ENCODE assay signal across 20 cellular contexts in genomic region chr3:39075910-39076309, GRCh38. TPM values are rescaled to one million over a fixed set of nuclear protein-coding genes. Genes with fewer than 3 reads are reported as not detected.
DNase-seq lines count a peak whose midpoint lies in the region; ATAC-seq and TF ChIP-seq lines count a peak whose summit lies in the region.
"Had no signal": no experiment of that assay in that cellular context is flagged by ENCODE, and none has a peak within 500 bp of the region (broad histone marks: within the 10 kb centered on the region; RNA-seq: fewer than 3 reads in every experiment).

No MANE protein-coding gene starts in this region.

- H3K4me1 ChIP-seq in OCI-LY3 (ENCODE audit: low read length) (peaks cover 15% of the 10 kb centered on the region), HAP-1 (no peaks in the 10 kb centered on the region; the same call in 1 of the 2 replicates)
- H3K4me1 ChIP-seq in effector memory CD4-positive, alpha-beta T cell (ENCODE audit: control insufficient read depth, insufficient read depth, low read length, poor library complexity, severe bottlenecking): no peaks in the 10 kb centered on the region

- peak overlapping the region; percentile 4; the same call in 1 of the 2 replicates for H3K4me3 ChIP-seq in OCI-LY3 (ENCODE audit: low read length)
- no peak overlapping the region for H3K4me3 ChIP-seq in effector memory CD4-positive, alpha-beta T cell (ENCODE audit: insufficient read depth, low read depth, low read length, poor library complexity, severe bottlenecking)
- no peak overlapping the region for H3K4me3 ChIP-seq in HAP-1
- H3K4me3 ChIP-seq: K562 had no signal

- no peaks in the 10 kb centered on the region for H3K27me3 Mint-ChIP-seq in activated naive CD4-positive, alpha-beta T cell treated with anti-CD3 and anti-CD28 coated beads for 36 hours (ENCODE audit: low read depth)

- no peaks in the 10 kb centered on the region for H3K79me2 ChIP-seq in OCI-LY3 (ENCODE audit: low read length)

- no peaks in the 10 kb centered on the region for H4K20me1 ChIP-seq in OCI-LY3 (ENCODE audit: insufficient read depth, low read length)

- DNase-seq in activated naive CD4-positive, alpha-beta T cell treated with anti-CD3 and anti-CD28 coated beads for 36 hours: no peak
- no peak for DNase-seq in activated naive CD4-positive, alpha-beta T cell treated with anti-CD3 and anti-CD28 coated beads, Interleukin-2, amount 50 U/mL, for 16 hours
- DNase-seq in effector memory CD4-positive, alpha-beta T cell: no peak
- no peak for DNase-seq in HAP-1 (ENCODE audit: low spot score in 2 of 2)
- DNase-seq in effector CD4-positive, alpha-beta T cell: no peak
- DNase-seq: C1 segment of cervical spinal cord, DMS 273 treated with DMSO at 0.1 percent for 48 hours, H7, NCI-H1092 treated with DMSO at 0.1 percent for 48 hours, NCI-H1694 treated with DMSO at 0.1 percent for 48 hours, NCI-H345, NCI-H69, PC-3 had no signal

- no peak overlapping the region for H3K9ac ChIP-seq in OCI-LY3 (ENCODE audit: low read length)

- H3K9me3 ChIP-seq in OCI-LY3 (ENCODE audit: insufficient read depth, low read length): no peaks in the 10 kb centered on the region
- no peaks in the 10 kb centered on the region for H3K9me3 ChIP-seq in effector memory CD4-positive, alpha-beta T cell (ENCODE audit: control insufficient read depth, low read length)
- H3K9me3 ChIP-seq in HAP-1: no peaks in the 10 kb centered on the region

- no peak for TF ChIP-seq CTCF in OCI-LY3 (IDR thresholded peaks at IDR 0.05; ENCODE audit: low read depth, low read length)

- peaks cover 48% of the 10 kb centered on the region for H3K36me3 ChIP-seq in OCI-LY3 (replicated peaks; ENCODE audit: low read depth, low read length)
- H3K36me3 ChIP-seq in effector memory CD4-positive, alpha-beta T cell (ENCODE audit: control insufficient read depth, insufficient read depth, low read length): peaks cover 79% of the 10 kb centered on the region
- H3K36me3 ChIP-seq in HAP-1 (replicated peaks): peaks cover 13% of the 10 kb centered on the region

- H3K36me3 Mint-ChIP-seq in activated naive CD4-positive, alpha-beta T cell treated with anti-CD3 and anti-CD28 coated beads for 36 hours (ENCODE audit: low read depth): peaks cover 14% of the 10 kb centered on the region

- H3K27ac Mint-ChIP-seq in activated naive CD4-positive, alpha-beta T cell treated with anti-CD3 and anti-CD28 coated beads for 36 hours: peak overlapping the region; percentile 13

- H3K27ac ChIP-seq in OCI-LY3 (ENCODE audit: low read length): peak overlapping the region; percentile 31; the same call in 1 of the 2 replicates
- H3K27ac ChIP-seq in effector memory CD4-positive, alpha-beta T cell (ENCODE audit: insufficient read depth, low read length, poor library complexity, severe bottlenecking): no peak overlapping the region
- H3K27ac ChIP-seq: HL-60 had no signal

- CTCF ChIA-PET in activated naive CD4-positive, alpha-beta T cell treated with anti-CD3 and anti-CD28 coated beads for 36 hours (lab: Charles Lee): no interaction called here

- intact Hi-C loops in activated naive CD4-positive, alpha-beta T cell treated with anti-CD3 and anti-CD28 coated beads for 36 hours (cut with micrococcal nuclease): no loop called here

- in situ Hi-C loops in HAP-1 (cut with MboI; ENCODE audit: low sequenced_read_pairs): no loop called here

- no peaks in the 10 kb centered on the region for H3K27me3 ChIP-seq in OCI-LY3 (ENCODE audit: low read depth, low read length)
- H3K27me3 ChIP-seq in effector memory CD4-positive, alpha-beta T cell (replicated peaks; ENCODE audit: control insufficient read depth, insufficient read depth, low read length, poor library complexity, severe bottlenecking): no peaks in the 10 kb centered on the region
- no peaks in the 10 kb centered on the region for H3K27me3 ChIP-seq in HAP-1 (ENCODE audit: low read depth)

- H3K4me1 Mint-ChIP-seq in activated naive CD4-positive, alpha-beta T cell treated with anti-CD3 and anti-CD28 coated beads for 36 hours (ENCODE audit: low read depth): peaks cover 3% of the 10 kb centered on the region

- H3K4me3 Mint-ChIP-seq in activated naive CD4-positive, alpha-beta T cell treated with anti-CD3 and anti-CD28 coated beads for 36 hours: no peak overlapping the region

- no peaks in the 10 kb centered on the region for H3K9me3 Mint-ChIP-seq in activated naive CD4-positive, alpha-beta T cell treated with anti-CD3 and anti-CD28 coated beads for 36 hours

- ATAC-seq in GM21526 (IDR thresholded peaks at IDR 0.05; ENCODE audit: low FRiP score, unreplicated experiment) (peak; percentile 65), HG02870 (IDR thresholded peaks at IDR 0.05; ENCODE audit: unreplicated experiment) (no peak)
- ATAC-seq: K562, PC-3 had no signal

- no peak overlapping the region for H2AFZ ChIP-seq in OCI-LY3 (ENCODE audit: low read depth, low read length)

- peak overlapping the region; percentile 38 for H3K4me2 ChIP-seq in OCI-LY3 (ENCODE audit: low read length)

RNA-seq across cellular contexts. Expression of gene WDR48, which starts 24.1 kb away (rescaled TPM):
- total RNA-seq in activated naive CD4-positive, alpha-beta T cell treated with anti-CD3 and anti-CD28 coated beads for 36 hours: 10 to 100 TPM; 32.3 to 32.9 TPM

RNA-seq across cellular contexts. Expression of gene SCN11A, which starts 24.2 kb away (rescaled TPM):
- under 1 TPM; 0.05 TPM for total RNA-seq in activated naive CD4-positive, alpha-beta T cell treated with anti-CD3 and anti-CD28 coated beads for 36 hours
- total RNA-seq: Daoy, PC-3, SK-MEL-5 had no signal

RNA-seq across cellular contexts. Expression of gene GORASP1, which starts 31.5 kb away (rescaled TPM):
- 10 to 100 TPM; 19.0 to 21.8 TPM for total RNA-seq in activated naive CD4-positive, alpha-beta T cell treated with anti-CD3 and anti-CD28 coated beads for 36 hours

RNA-seq across cellular contexts. Expression of gene TTC21A, which starts 31.6 kb away (rescaled TPM):
- 1 to 10 TPM; 1.5 to 1.6 TPM for total RNA-seq in activated naive CD4-positive, alpha-beta T cell treated with anti-CD3 and anti-CD28 coated beads for 36 hours
